8 cellular contexts compared by ENCODE assay signal in the genomic region with DNA sequence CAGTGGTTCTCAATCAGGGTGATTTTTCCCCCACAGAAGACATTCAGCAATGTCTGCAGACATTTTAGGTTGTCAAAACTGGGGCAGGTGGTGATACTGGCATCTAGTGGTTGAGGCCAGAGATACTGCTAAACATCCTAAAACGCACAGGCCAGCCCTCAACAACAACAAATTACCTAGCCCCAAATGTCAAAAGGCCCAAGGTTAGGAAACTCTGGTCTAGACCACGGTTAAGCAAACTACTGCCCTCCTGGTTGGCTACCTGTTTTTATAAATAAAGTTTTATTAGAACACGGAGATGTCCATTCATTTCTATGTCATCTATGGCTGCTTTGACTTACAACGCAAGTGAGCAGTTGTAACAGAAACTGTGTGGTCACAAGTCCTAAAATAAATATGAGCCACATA.
A peak's percentile ranks its signal among the peaks of the same experiment; 100 is the strongest.
DNase-seq lines count a peak whose midpoint lies in the region; ATAC-seq and TF ChIP-seq lines count a peak whose summit lies in the region.

No MANE protein-coding gene starts in this region.

- H3K9ac ChIP-seq in neuronal stem cell (ENCODE audit: low read depth, low read length, poor library complexity) = no peak overlapping the region

- H3K4me1 ChIP-seq in neuronal stem cell (ENCODE audit: control insufficient read depth in 2 of 2, insufficient read depth in 1 of 2, low read depth in 1 of 2, low read length in 2 of 2) (no peaks in the 10 kb centered on the region), vagina (no peaks in the 10 kb centered on the region)

- peak; percentile 3 to 33 (median 18) for TF ChIP-seq CTCF in vagina (IDR thresholded peaks at IDR 0.05)

- in situ Hi-C loops in ACHN (cut with HindIII; ENCODE audit: low pct_ligation_motif_present, low pct_unique_long_range_greater_than_20kb, low sequenced_read_pairs) = no loop called here

- peaks cover 0 to 2% of the 10 kb centered on the region in 2 donors for H3K9me3 ChIP-seq in neuronal stem cell (replicated peaks in 1 of 2; ENCODE audit: control insufficient read depth in 2 of 2, insufficient read depth in 1 of 2, low read depth in 1 of 2, low read length in 2 of 2)
- H3K9me3 ChIP-seq in vagina = no peaks in the 10 kb centered on the region

- no peak overlapping the region for H4K8ac ChIP-seq in neuronal stem cell (ENCODE audit: low read depth, low read length)

- H2BK12ac ChIP-seq in neuronal stem cell (ENCODE audit: low read length) = no peak overlapping the region

- no peak overlapping the region for H4K91ac ChIP-seq in neuronal stem cell (ENCODE audit: low read depth, low read length, poor library complexity)

- no peak overlapping the region for H2BK5ac ChIP-seq in neuronal stem cell (ENCODE audit: low read length)

- H3K4me2 ChIP-seq in neuronal stem cell (ENCODE audit: insufficient read depth, low read length, poor library complexity, severe bottlenecking) = no peak overlapping the region

- H2AK5ac ChIP-seq in neuronal stem cell (ENCODE audit: low read depth, low read length) = no peak overlapping the region

- H3K4me3 ChIP-seq in neuronal stem cell (ENCODE audit: low read length in 2 of 2) (no peak overlapping the region), vagina (no peak overlapping the region)

- no CpG with 5 or more reads among the region's 4 CpGs for WGBS in neuronal stem cell (ENCODE audit: extremely low coverage in 2 of 2, insufficient read length in 2 of 2, insufficient replicate concordance in 1 of 2), 2 donors

- H3K27me3 ChIP-seq in neuronal stem cell (ENCODE audit: control insufficient read depth in 3 of 3, insufficient read depth in 3 of 3, low read depth in 1 of 3, low read length in 3 of 3) (no peaks in the 10 kb centered on the region), vagina (no peaks in the 10 kb centered on the region)

- H3K79me1 ChIP-seq in neuronal stem cell (ENCODE audit: low read depth, low read length) = no peaks in the 10 kb centered on the region

- no peak overlapping the region for H2BK15ac ChIP-seq in neuronal stem cell (ENCODE audit: low read length)

- ATAC-seq in GM18517 (IDR thresholded peaks at IDR 0.05; ENCODE audit: unreplicated experiment) (peak; percentile 75), HG03039 (IDR thresholded peaks at IDR 0.05; ENCODE audit: unreplicated experiment) (peak; percentile 80)

- no peak overlapping the region for H3K27ac ChIP-seq in neuronal stem cell (replicated peaks; ENCODE audit: low read length)
- H3K27ac ChIP-seq in vagina = no peak overlapping the region

- no peak overlapping the region for H2AFZ ChIP-seq in neuronal stem cell (ENCODE audit: low read length)

- DNase-seq in ACHN (peak; percentile 29), NCI-H748 treated with DMSO at 0.1 percent for 48 hours (lab: John Stamatoyannopoulos, UW) (peak; percentile 31), erythroblast (lab: John Stamatoyannopoulos, UW) (peak; percentile 45 to 52), neuronal stem cell (ENCODE audit: low spot score) (peak; percentile 9), vagina (ENCODE audit: extremely low spot score in 2 of 2) (no peak)
- DNase-seq in activated CD8-positive, alpha-beta memory T cell treated with anti-CD3 and anti-CD28 coated beads for 4 hours (ENCODE audit: low read depth in 2 of 2) = peak; percentile 30 to 55

- H2BK120ac ChIP-seq in neuronal stem cell (ENCODE audit: low read depth, low read length) = no peak overlapping the region

- intact Hi-C loops in vagina (cut with DNase I) = no loop called here

- no peak overlapping the region for H3K23ac ChIP-seq in neuronal stem cell (ENCODE audit: low read depth, low read length, poor library complexity)

- H3K14ac ChIP-seq in neuronal stem cell (ENCODE audit: low read length) = no peak overlapping the region

- TF ChIP-seq POLR2A in erythroblast (IDR thresholded peaks at IDR 0.05; ENCODE audit: low read length) (no peak), vagina (IDR thresholded peaks at IDR 0.05) (no peak)

- H3K36me3 ChIP-seq in neuronal stem cell (replicated peaks in 1 of 2; ENCODE audit: control insufficient read depth in 2 of 2, insufficient read depth in 2 of 2, low read length in 2 of 2) = no peaks in the 10 kb centered on the region
- H3K36me3 ChIP-seq in vagina = no peaks in the 10 kb centered on the region

- H3K4ac ChIP-seq in neuronal stem cell (ENCODE audit: low read length) = no peak overlapping the region

- no peak overlapping the region for H3K18ac ChIP-seq in neuronal stem cell (ENCODE audit: low read length)

Comparison
In these comparisons a context has a peak if more than half of its experiments do, and no peak if none do; other contexts are left out.
1. DNase-seq: peak in ACHN (single experiment), NCI-H748 treated with DMSO at 0.1 percent for 48 hours (single experiment), activated CD8-positive, alpha-beta memory T cell treated with anti-CD3 and anti-CD28 coated beads for 4 hours (2 of 2), erythroblast (2 of 2) and neuronal stem cell (single experiment); none in vagina (0 of 2).